Comparison of ENCODE assay signal across 19 cellular contexts in the genomic region with DNA sequence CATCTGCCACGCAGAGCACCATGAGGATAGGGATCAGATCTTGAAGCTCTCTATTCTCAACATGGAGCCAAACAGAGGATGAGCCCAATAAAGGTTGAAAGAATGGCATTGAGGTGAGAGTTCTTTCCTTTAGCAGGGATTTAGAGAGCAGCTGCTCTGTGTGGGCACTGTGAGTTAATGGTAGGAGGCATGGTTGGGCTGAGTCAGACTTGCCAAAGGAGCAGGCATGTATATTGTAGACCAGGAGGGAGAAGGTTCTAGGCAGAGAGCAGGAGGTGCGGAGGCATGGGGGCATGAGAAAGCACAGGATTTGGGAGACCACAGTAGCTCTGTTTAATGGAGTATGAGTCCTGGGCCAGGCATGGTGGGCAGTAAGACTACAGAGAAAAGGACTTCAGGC. TPM values are rescaled to one million over a fixed set of nuclear protein-coding genes. Genes with fewer than 3 reads are reported as not detected.
A peak's percentile ranks its signal among the peaks of the same experiment; 100 is the strongest.
DNase-seq lines count a peak whose midpoint lies in the region; ATAC-seq and TF ChIP-seq lines count a peak whose summit lies in the region.
"Had no signal": no experiment of that assay in that cellular context is flagged by ENCODE, and none has a peak within 500 bp of the region (broad histone marks: within the 10 kb centered on the region; RNA-seq: fewer than 3 reads in every experiment).

No MANE protein-coding gene starts in this region.

- CTCF ChIA-PET in activated CD4-positive, alpha-beta memory T cell treated with anti-CD3 and anti-CD28 coated beads for 36 hours (lab: Charles Lee): interaction anchor here (0.7 to 6.4 kb wide), 3 partner anchors 9 to 13 kb away, joined by 4 to 66 read pairs (median 4); no protein-coding TSS in a partner anchor
- CTCF ChIA-PET in activated CD4-positive, alpha-beta memory T cell treated with anti-CD3 and anti-CD28 coated beads, Interleukin-2, amount 10 ng/mL, durations not matched to agents 7 days and 5 days (lab: Charles Lee): interaction anchor here (5.1 kb wide), 1 partner anchor 10 kb away, joined by 27 read pairs; no protein-coding TSS in a partner anchor
- CTCF ChIA-PET in activated CD8-positive, alpha-beta T cell treated with anti-CD3 and anti-CD28 coated beads for 36 hours (lab: Charles Lee): interaction anchor here (1.2 to 16.6 kb wide), 4 partner anchors 9 to 36 kb away, joined by 3 to 156 read pairs (median 4); no protein-coding TSS in a partner anchor

- no peaks in the 10 kb centered on the region for H3K27me3 Mint-ChIP-seq in activated CD4-positive, alpha-beta memory T cell treated with anti-CD3 and anti-CD28 coated beads for 36 hours
- H3K27me3 Mint-ChIP-seq in activated CD4-positive, alpha-beta memory T cell treated with anti-CD3 and anti-CD28 coated beads, Interleukin-2, amount 10 ng/mL, durations not matched to agents 7 days and 5 days: no peaks in the 10 kb centered on the region
- no peaks in the 10 kb centered on the region for H3K27me3 Mint-ChIP-seq in activated CD8-positive, alpha-beta T cell treated with anti-CD3 and anti-CD28 coated beads for 36 hours
- H3K27me3 Mint-ChIP-seq: activated CD4-positive, alpha-beta T cell treated with anti-CD3 and anti-CD28 coated beads, Interleukin-2, amount 10 ng/mL, durations not matched to agents 7 days and 5 days; IgD-negative memory B cell had no signal

- H3K4me1 ChIP-seq in esophagus squamous epithelium: peaks cover 0 to 57% (median 20%) of the 10 kb centered on the region in 3 donors
- H3K4me1 ChIP-seq: upper lobe of right lung had no signal

- peak overlapping the region in 3 of 4 donors; percentile 67 to 86 (median 82) for H3K27ac ChIP-seq in esophagus squamous epithelium
- H3K27ac ChIP-seq: PC-9, SK-N-MC, upper lobe of right lung had no signal

- 94 to 96% methylated on average over 2 of the region's 2 CpGs for WGBS in esophagus squamous epithelium, 2 donors

- no peaks in the 10 kb centered on the region for H3K9me3 ChIP-seq in esophagus squamous epithelium
- H3K9me3 ChIP-seq: upper lobe of right lung had no signal

- no peak for TF ChIP-seq CTCF in activated CD8-positive, alpha-beta T cell treated with anti-CD3 and anti-CD28 coated beads for 36 hours (IDR thresholded peaks at IDR 0.05)
- TF ChIP-seq CTCF in esophagus squamous epithelium (IDR thresholded peaks at IDR 0.05): no peak

- H3K4me3 ChIP-seq in esophagus squamous epithelium: no peak overlapping the region
- H3K4me3 ChIP-seq: PC-9, SK-N-MC, upper lobe of right lung had no signal

- POLR2A ChIA-PET in activated CD4-positive, alpha-beta memory T cell treated with anti-CD3 and anti-CD28 coated beads for 36 hours (lab: Charles Lee): interaction anchor here (1.0 to 3.2 kb wide), 2 partner anchors 10 to 11 kb away, joined by 4 to 17 read pairs; no protein-coding TSS in a partner anchor
- POLR2A ChIA-PET in activated CD4-positive, alpha-beta memory T cell treated with anti-CD3 and anti-CD28 coated beads, Interleukin-2, amount 10 ng/mL, durations not matched to agents 7 days and 5 days (lab: Charles Lee): interaction anchor here (1.3 to 6.2 kb wide), 4 partner anchors 10 to 33 kb away, joined by 4 to 60 read pairs (median 8); no protein-coding TSS in a partner anchor
- POLR2A ChIA-PET in activated CD8-positive, alpha-beta T cell treated with anti-CD3 and anti-CD28 coated beads for 36 hours (lab: Charles Lee): interaction anchor here (0.7 to 6.4 kb wide), 4 partner anchors 10 to 179 kb away, joined by 3 to 71 read pairs (median 12); no protein-coding TSS in a partner anchor

- TF ChIP-seq POLR2A in esophagus squamous epithelium (IDR thresholded peaks at IDR 0.05): no peak

- intact Hi-C loops in activated CD4-positive, alpha-beta memory T cell treated with anti-CD3 and anti-CD28 coated beads for 36 hours (cut with micrococcal nuclease): no loop called here
- intact Hi-C loops in activated CD8-positive, alpha-beta T cell treated with anti-CD3 and anti-CD28 coated beads for 36 hours (cut with micrococcal nuclease): no loop called here
- intact Hi-C loops in esophagus squamous epithelium (cut with DNase I): no loop called here

- H3K9me3 Mint-ChIP-seq in activated CD4-positive, alpha-beta memory T cell treated with anti-CD3 and anti-CD28 coated beads for 36 hours: no peaks in the 10 kb centered on the region
- no peaks in the 10 kb centered on the region for H3K9me3 Mint-ChIP-seq in activated CD4-positive, alpha-beta memory T cell treated with anti-CD3 and anti-CD28 coated beads, Interleukin-2, amount 10 ng/mL, durations not matched to agents 7 days and 5 days
- H3K9me3 Mint-ChIP-seq in activated CD8-positive, alpha-beta T cell treated with anti-CD3 and anti-CD28 coated beads for 36 hours: no peaks in the 10 kb centered on the region
- no peaks in the 10 kb centered on the region for H3K9me3 Mint-ChIP-seq in stimulated activated effector memory CD8-positive, alpha-beta T cell treated with anti-CD3 and anti-CD28 coated beads, Interleukin-12 subunit alpha, Interleukin-12 subunit beta, amount 100 ng/mL, for 72 hours
- H3K9me3 Mint-ChIP-seq: activated CD4-positive, alpha-beta T cell treated with anti-CD3 and anti-CD28 coated beads, Interleukin-2, amount 10 ng/mL, durations not matched to agents 7 days and 5 days; CD8-positive, alpha-beta T cell; IgD-negative memory B cell had no signal

- no peak overlapping the region for H3K4me3 Mint-ChIP-seq in activated CD4-positive, alpha-beta memory T cell treated with anti-CD3 and anti-CD28 coated beads for 36 hours
- H3K4me3 Mint-ChIP-seq in activated CD4-positive, alpha-beta memory T cell treated with anti-CD3 and anti-CD28 coated beads, Interleukin-2, amount 10 ng/mL, durations not matched to agents 7 days and 5 days: no peak overlapping the region
- no peak overlapping the region for H3K4me3 Mint-ChIP-seq in activated CD8-positive, alpha-beta T cell treated with anti-CD3 and anti-CD28 coated beads for 36 hours
- H3K4me3 Mint-ChIP-seq in stimulated activated effector memory CD8-positive, alpha-beta T cell treated with anti-CD3 and anti-CD28 coated beads, Interleukin-12 subunit alpha, Interleukin-12 subunit beta, amount 100 ng/mL, for 72 hours: no peak overlapping the region
- H3K4me3 Mint-ChIP-seq: activated CD4-positive, alpha-beta T cell treated with anti-CD3 and anti-CD28 coated beads, Interleukin-2, amount 10 ng/mL, durations not matched to agents 7 days and 5 days; CD8-positive, alpha-beta T cell; IgD-negative memory B cell had no signal

- peaks cover 48 to 100% (median 51%) of the 10 kb centered on the region in 3 donors for H3K36me3 ChIP-seq in esophagus squamous epithelium

- H3K27ac Mint-ChIP-seq in activated CD4-positive, alpha-beta memory T cell treated with anti-CD3 and anti-CD28 coated beads for 36 hours: peak overlapping the region; percentile 2
- H3K27ac Mint-ChIP-seq in activated CD4-positive, alpha-beta memory T cell treated with anti-CD3 and anti-CD28 coated beads, Interleukin-2, amount 10 ng/mL, durations not matched to agents 7 days and 5 days: no peak overlapping the region
- peak overlapping the region; percentile 30 for H3K27ac Mint-ChIP-seq in activated CD8-positive, alpha-beta T cell treated with anti-CD3 and anti-CD28 coated beads for 36 hours
- peak overlapping the region; percentile 36 for H3K27ac Mint-ChIP-seq in stimulated activated effector memory CD8-positive, alpha-beta T cell treated with anti-CD3 and anti-CD28 coated beads, Interleukin-12 subunit alpha, Interleukin-12 subunit beta, amount 100 ng/mL, for 72 hours

- DNase-seq in activated CD4-positive, alpha-beta memory T cell treated with anti-CD3 and anti-CD28 coated beads for 36 hours: no peak
- no peak for DNase-seq in activated CD4-positive, alpha-beta memory T cell treated with anti-CD3 and anti-CD28 coated beads, Interleukin-2, amount 10 ng/mL, durations not matched to agents 7 days and 5 days
- no peak for DNase-seq in activated CD8-positive, alpha-beta T cell treated with anti-CD3 and anti-CD28 coated beads for 36 hours
- DNase-seq in esophagus squamous epithelium (lab: John Stamatoyannopoulos, UW) (no peak), KBM-7 (no peak)
- DNase-seq in stimulated activated effector memory CD8-positive, alpha-beta T cell treated with anti-CD3 and anti-CD28 coated beads, Interleukin-12 subunit alpha, Interleukin-12 subunit beta, amount 100 ng/mL, for 72 hours (ENCODE audit: low spot score in 2 of 2): no peak
- DNase-seq in stimulated activated CD4-positive, alpha-beta T cell treated with anti-CD3 and anti-CD28 coated beads, Interleukin-2, amount 100 ng/mL, for 48 hours: no peak
- DNase-seq: activated CD4-positive, alpha-beta T cell treated with anti-CD3 and anti-CD28 coated beads, Interleukin-2, amount 10 ng/mL, durations not matched to agents 7 days and 5 days; CD8-positive, alpha-beta T cell; cortex of kidney; NCI-H1048; NCI-H2107; stimulated activated CD4-positive, alpha-beta T cell treated with anti-CD3 and anti-CD28 coated beads, Interleukin-4, amount 100 ng/mL, for 24 hours; upper lobe of right lung had no signal

- H3K36me3 Mint-ChIP-seq in activated CD4-positive, alpha-beta memory T cell treated with anti-CD3 and anti-CD28 coated beads for 36 hours: peaks cover 13% of the 10 kb centered on the region
- H3K36me3 Mint-ChIP-seq in activated CD4-positive, alpha-beta memory T cell treated with anti-CD3 and anti-CD28 coated beads, Interleukin-2, amount 10 ng/mL, durations not matched to agents 7 days and 5 days (ENCODE audit: low read depth): peaks cover 44% of the 10 kb centered on the region
- H3K36me3 Mint-ChIP-seq in activated CD8-positive, alpha-beta T cell treated with anti-CD3 and anti-CD28 coated beads for 36 hours (ENCODE audit: low read depth): peaks cover 26% of the 10 kb centered on the region
- H3K36me3 Mint-ChIP-seq in stimulated activated effector memory CD8-positive, alpha-beta T cell treated with anti-CD3 and anti-CD28 coated beads, Interleukin-12 subunit alpha, Interleukin-12 subunit beta, amount 100 ng/mL, for 72 hours: peaks cover 90% of the 10 kb centered on the region
- H3K36me3 Mint-ChIP-seq: IgD-negative memory B cell had no signal

- ATAC-seq in activated CD8-positive, alpha-beta T cell treated with anti-CD3 and anti-CD28 coated beads for 36 hours: no peak
- ATAC-seq in stimulated activated effector memory CD8-positive, alpha-beta T cell treated with anti-CD3 and anti-CD28 coated beads, Interleukin-12 subunit alpha, Interleukin-12 subunit beta, amount 100 ng/mL, for 72 hours: no peak
- no peak for ATAC-seq in HG03175 (IDR thresholded peaks at IDR 0.05; ENCODE audit: unreplicated experiment)
- ATAC-seq: CD8-positive, alpha-beta T cell; sciatic nerve; upper lobe of right lung had no signal

- in situ Hi-C loops in KBM-7 (cut with MboI; ENCODE audit: low pct_unique_long_range_greater_than_20kb, low sequenced_read_pairs): no loop called here

- no peaks in the 10 kb centered on the region for H3K27me3 ChIP-seq in esophagus squamous epithelium
- H3K27me3 ChIP-seq: upper lobe of right lung had no signal

- H3K4me1 Mint-ChIP-seq in activated CD4-positive, alpha-beta memory T cell treated with anti-CD3 and anti-CD28 coated beads for 36 hours (ENCODE audit: low read depth): no peaks in the 10 kb centered on the region
- no peaks in the 10 kb centered on the region for H3K4me1 Mint-ChIP-seq in activated CD4-positive, alpha-beta memory T cell treated with anti-CD3 and anti-CD28 coated beads, Interleukin-2, amount 10 ng/mL, durations not matched to agents 7 days and 5 days
- H3K4me1 Mint-ChIP-seq in activated CD8-positive, alpha-beta T cell treated with anti-CD3 and anti-CD28 coated beads for 36 hours (ENCODE audit: low read depth): peaks cover 2% of the 10 kb centered on the region
- peaks cover 26% of the 10 kb centered on the region for H3K4me1 Mint-ChIP-seq in stimulated activated effector memory CD8-positive, alpha-beta T cell treated with anti-CD3 and anti-CD28 coated beads, Interleukin-12 subunit alpha, Interleukin-12 subunit beta, amount 100 ng/mL, for 72 hours
- H3K4me1 Mint-ChIP-seq: activated CD4-positive, alpha-beta T cell treated with anti-CD3 and anti-CD28 coated beads, Interleukin-2, amount 10 ng/mL, durations not matched to agents 7 days and 5 days; IgD-negative memory B cell had no signal

RNA-seq across cellular contexts. Expression of gene TMEM53, which starts 32.0 kb away (rescaled TPM):
- 1 to 10 TPM; 5.1 to 6.5 TPM for total RNA-seq in activated CD4-positive, alpha-beta memory T cell treated with anti-CD3 and anti-CD28 coated beads for 36 hours
- 1 to 10 TPM; 4.3 to 5.6 TPM for total RNA-seq in activated CD4-positive, alpha-beta memory T cell treated with anti-CD3 and anti-CD28 coated beads, Interleukin-2, amount 10 ng/mL, durations not matched to agents 7 days and 5 days
- total RNA-seq in activated CD8-positive, alpha-beta T cell treated with anti-CD3 and anti-CD28 coated beads for 36 hours: 1 to 10 TPM; 2.3 to 3.5 TPM
- 1 to 10 TPM; 3.2 to 5.8 (median 4.0) TPM for total RNA-seq in esophagus squamous epithelium

RNA-seq across cellular contexts. Expression of gene ARMH1, which starts 32.3 kb away (rescaled TPM):
- 100 to 1,000 TPM; 134 to 141 TPM for total RNA-seq in activated CD4-positive, alpha-beta memory T cell treated with anti-CD3 and anti-CD28 coated beads for 36 hours
- total RNA-seq in activated CD4-positive, alpha-beta memory T cell treated with anti-CD3 and anti-CD28 coated beads, Interleukin-2, amount 10 ng/mL, durations not matched to agents 7 days and 5 days: 10 to 100 TPM; 20.8 to 21.2 TPM
- 100 to 1,000 TPM; 162 to 165 TPM for total RNA-seq in activated CD8-positive, alpha-beta T cell treated with anti-CD3 and anti-CD28 coated beads for 36 hours
- total RNA-seq in esophagus squamous epithelium: 1 to 10 TPM in 1 of 4 donors, not detected in 3; 1.3 TPM

Comparison
In these comparisons a context has a peak if more than half of its experiments do, and no peak if none do; other contexts are left out.
1. RNA of gene ARMH1, which starts 32.3 kb away (total RNA-seq): 162 to 165 TPM in activated CD8-positive, alpha-beta T cell treated with anti-CD3 and anti-CD28 coated beads for 36 hours, 134 to 141 TPM in activated CD4-positive, alpha-beta memory T cell treated with anti-CD3 and anti-CD28 coated beads for 36 hours and 20.8 to 21.2 TPM in activated CD4-positive, alpha-beta memory T cell treated with anti-CD3 and anti-CD28 coated beads, Interleukin-2, amount 10 ng/mL, durations not matched to agents 7 days and 5 days; 1.3 TPM in esophagus squamous epithelium; every median in the first group is over 4 times any median in the second.